In the genomic region with DNA sequence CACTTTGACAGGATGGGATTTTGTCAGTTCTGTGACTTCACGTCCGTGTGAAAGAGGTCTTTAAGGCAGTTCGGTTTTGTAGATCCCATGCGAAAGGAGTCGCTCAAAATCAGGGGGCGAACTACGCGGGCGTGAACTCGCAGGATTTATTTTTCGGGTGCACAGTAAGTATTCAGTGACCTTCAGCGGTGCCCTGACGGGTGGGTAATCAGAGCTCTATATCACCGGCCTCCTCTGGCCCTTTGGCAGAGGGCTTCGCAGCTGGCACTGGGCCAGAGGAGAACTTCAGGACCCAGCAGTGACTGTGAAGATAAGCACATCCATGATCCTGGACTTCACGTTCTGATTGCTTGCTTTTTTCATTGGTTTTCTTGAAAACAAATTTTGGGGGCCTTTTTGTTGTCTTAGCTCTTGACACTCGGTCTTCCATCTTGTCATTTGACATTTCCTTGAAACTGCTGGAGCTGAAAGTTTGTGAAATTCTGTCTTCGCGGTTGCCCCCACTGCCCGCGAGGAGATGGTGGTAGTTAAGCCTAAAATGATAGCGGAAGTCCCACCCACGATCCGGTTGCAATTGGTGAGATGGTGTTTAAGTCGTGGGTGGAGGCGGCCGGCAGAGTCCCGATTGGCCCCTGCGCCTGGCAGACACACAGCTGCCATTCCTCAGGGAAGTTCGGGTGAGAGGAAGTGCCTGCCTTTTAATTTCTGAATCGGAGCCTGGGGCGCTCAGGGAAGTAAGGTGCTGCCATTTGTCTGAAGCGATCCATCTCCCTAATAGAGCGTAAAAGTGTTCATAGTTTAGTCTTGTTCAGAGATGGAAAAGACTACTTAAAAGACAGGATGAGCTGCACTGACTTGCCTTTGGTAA, we compare ENCODE assay signal across 8 cellular contexts. TPM values are rescaled to one million over a fixed set of nuclear protein-coding genes. Genes with fewer than 3 reads are reported as not detected.
DNase-seq lines count a peak whose midpoint lies in the region; ATAC-seq and TF ChIP-seq lines count a peak whose summit lies in the region.

A gene (minus strand): TSS at position 535 of the 868 bp plus-strand sequence. CDS start 872 bp downstream, outside the sequence.

- peak within 1 kb of the TSS; percentile 95 to 99 (median 98) for H3K27ac ChIP-seq in Peyer's patch
- H3K27ac ChIP-seq in muscle layer of colon (ENCODE audit: low read depth, low read length) = peak within 1 kb of the TSS; percentile 98

- peak within 1 kb of the TSS; percentile 74 for H3K9ac ChIP-seq in muscle layer of colon (ENCODE audit: low read length)

- no peaks in the 10 kb centered on the region for H3K9me3 ChIP-seq in Peyer's patch
- H3K9me3 ChIP-seq in muscle layer of colon (ENCODE audit: low read length) = no peaks in the 10 kb centered on the region

- DNase-seq in DMS153 (lab: John Stamatoyannopoulos, UW) = peak; percentile 88
- peak; percentile 98 for DNase-seq in KBM-7
- DNase-seq in Peyer's patch = peak; percentile 91 to 98 (median 96)
- DNase-seq in activated T-cell treated with anti-CD3 and anti-CD28 coated beads, Interleukin-2, amount 50 U/mL, for 48 hours = peak; percentile 88 to 89
- DNase-seq in stimulated activated CD8-positive, alpha-beta memory T cell treated with anti-CD3 and anti-CD28 coated beads, Interleukin-7, amount 100 ng/mL, for 24 hours (ENCODE audit: low read depth) = peak; percentile 69

- TF ChIP-seq POLR2A in Peyer's patch (IDR thresholded peaks at IDR 0.05) = peak; percentile 67 to 95

- H3K36me3 ChIP-seq in Peyer's patch = peaks cover 0 to 15% (median 0%) of the 10 kb centered on the region in 3 donors
- no peaks in the 10 kb centered on the region for H3K36me3 ChIP-seq in muscle layer of colon (ENCODE audit: insufficient read depth, low read length)

- H3K4me3 ChIP-seq in Peyer's patch (peak within 1 kb of the TSS; percentile 70 to 94 (median 86)), muscle layer of colon (ENCODE audit: low read depth in 1 of 2, low read length in 2 of 2) (peak within 1 kb of the TSS; percentile 82 to 92)

- H3K27me3 ChIP-seq in Peyer's patch (no peaks in the 10 kb centered on the region), muscle layer of colon (ENCODE audit: control insufficient read depth in 1 of 2, insufficient read depth in 2 of 2, low read length in 2 of 2) (no peaks in the 10 kb centered on the region)

- in situ Hi-C loops in KBM-7 (cut with MboI; ENCODE audit: low pct_unique_long_range_greater_than_20kb, low sequenced_read_pairs) = no loop called here

- ATAC-seq in GM21619 (IDR thresholded peaks at IDR 0.05; ENCODE audit: unreplicated experiment) (peak; percentile 56), esophagus mucosa (peak; percentile 81)

- H3K4me1 ChIP-seq in Peyer's patch (peaks cover 0 to 54% (median 20%) of the 10 kb centered on the region in 4 donors), muscle layer of colon (ENCODE audit: insufficient read depth, low read length) (peaks cover 31% of the 10 kb centered on the region)

- TF ChIP-seq CTCF in Peyer's patch (IDR thresholded peaks at IDR 0.05) = peak in 1 of 6 experiments; percentile 5

RNA-seq across cellular contexts. Expression of the gene that starts here (rescaled TPM):
- total RNA-seq in Peyer's patch (10 to 100 TPM; 29.7 to 69.9 (median 48.2) TPM), esophagus mucosa (28.8 TPM)

Comparison
In these comparisons a context has a peak if more than half of its experiments do, and no peak if none do; other contexts are left out.
1. Peak in every context shown above with its lines: DNase-seq, ATAC-seq, H3K4me3 ChIP-seq and H3K27ac ChIP-seq.